ENCODE assay signal across 8 cellular contexts in the genomic region with DNA sequence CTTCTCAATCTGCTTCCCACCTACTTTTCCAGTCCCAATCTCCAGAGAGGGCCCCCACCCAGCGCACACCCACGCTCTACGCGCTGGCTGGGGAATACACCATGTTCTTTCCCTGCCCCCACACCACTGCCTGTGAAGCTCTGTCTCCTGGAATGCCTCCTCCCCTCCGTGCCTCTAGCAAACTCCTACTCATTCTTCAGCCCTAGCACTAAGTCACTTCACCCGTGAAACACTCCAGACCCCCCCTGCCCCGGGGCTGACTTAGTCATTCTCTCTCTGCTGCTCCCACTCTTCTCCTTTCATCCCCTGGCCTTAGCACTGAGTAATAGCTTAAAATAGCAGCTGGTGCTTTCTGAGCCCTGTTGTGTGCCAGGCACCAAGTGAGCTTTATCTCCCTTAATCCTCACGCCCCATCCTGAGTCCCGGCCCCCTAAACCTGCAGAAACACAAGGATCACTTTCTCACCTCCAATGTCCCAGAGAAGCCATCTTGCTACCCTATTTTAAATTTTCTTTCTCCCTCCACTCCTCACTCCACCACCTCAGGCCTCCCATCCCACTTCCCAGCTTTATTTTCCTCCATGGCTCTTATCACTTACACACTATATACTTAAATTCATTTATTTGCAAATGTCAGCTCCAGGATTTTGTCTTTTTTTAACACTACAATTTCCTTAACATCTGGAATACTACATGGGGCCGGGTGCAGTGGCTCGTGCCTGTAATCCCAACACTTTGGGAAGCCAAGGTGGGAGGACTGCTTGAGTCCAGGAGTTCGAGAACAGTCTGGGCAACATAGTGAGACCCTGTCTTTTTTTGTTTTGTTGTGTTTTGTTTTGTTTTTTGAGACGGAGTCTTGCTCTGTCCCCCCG. TPM values are rescaled to one million over a fixed set of nuclear protein-coding genes. Genes with fewer than 3 reads are reported as not detected.
DNase-seq lines count a peak whose midpoint lies in the region; ATAC-seq and TF ChIP-seq lines count a peak whose summit lies in the region.

No MANE protein-coding gene starts in this region.

- no peaks in the 10 kb centered on the region for H3K36me3 ChIP-seq in BJ (ENCODE audit: control insufficient read depth, insufficient read depth, low read length)

- H3K4me3 ChIP-seq in BJ (ENCODE audit: low read depth, low read length) (no peak overlapping the region), astrocyte of the cerebellum (ENCODE audit: low read depth, low read length) (no peak overlapping the region)

- CTCF ChIA-PET in BJ (lab: Yijun Ruan, JAX), result interaction anchor here (0.8 to 2.7 kb wide), 12 partner anchors 9 to 137 kb away, joined by 3 to 15 read pairs (median 3); no protein-coding TSS in a partner anchor

- in situ Hi-C loops in astrocyte of the cerebellum (cut with HindIII; ENCODE audit: low sequenced_read_pairs), result no loop called here

- DNase-seq in BJ (ENCODE audit: low read depth), result peak; percentile 95
- peak; percentile 36 for DNase-seq in MV-4-11 (lab: John Stamatoyannopoulos, UW)
- peak; percentile 34 for DNase-seq in astrocyte of the cerebellum (ENCODE audit: low read depth)
- DNase-seq in left lobe of liver (ENCODE audit: low spot score), result peak; percentile 41
- peak; percentile 64 for DNase-seq in stimulated activated CD8-positive, alpha-beta memory T cell treated with anti-CD3 and anti-CD28 coated beads, Interleukin-12 subunit alpha, Interleukin-12 subunit beta, amount 100 ng/mL, for 24 hours (ENCODE audit: extremely low read depth)
- no peak for DNase-seq in DMS79 treated with DMSO at 0.1 percent for 48 hours (lab: John Stamatoyannopoulos, UW)
- DNase-seq in NCI-H187 treated with DMSO at 0.1 percent for 48 hours (lab: John Stamatoyannopoulos, UW), result no peak

- no peak for TF ChIP-seq CTCF in BJ (IDR thresholded peaks at IDR 0.05; ENCODE audit: insufficient read depth, low read depth, low read length)
- TF ChIP-seq CTCF in astrocyte of the cerebellum (IDR thresholded peaks at IDR 0.05; ENCODE audit: low read depth, low read length, missing control alignments), result no peak

- H3K27me3 ChIP-seq in BJ (ENCODE audit: control insufficient read depth, insufficient read depth, low read length), result no peaks in the 10 kb centered on the region

- POLR2A ChIA-PET in BJ (lab: Charles Lee), result no interaction called here

- ATAC-seq in left lobe of liver, result no peak
- ATAC-seq in HG02763 (IDR thresholded peaks at IDR 0.05; ENCODE audit: unreplicated experiment), result no peak

RNA-seq across cellular contexts. Expression of gene PARD6B, which starts 6.3 kb away (rescaled TPM):
- 0.11 and 0.27 TPM in 2 replicates for polyA plus RNA-seq in BJ (2011; rRNA removed)
- 0.46 and 0.57 TPM in 2 replicates for polyA minus RNA-seq in BJ (2011; rRNA and poly(A)+ RNA removed)
- 10.9 TPM for total RNA-seq in left lobe of liver

RNA-seq across cellular contexts. Expression of gene RIPOR3, which starts 33.7 kb away (rescaled TPM):
- polyA plus RNA-seq in BJ (2011; rRNA removed), result 0.44 and 1.2 TPM in 2 replicates
- 0.15 and 1.00 TPM in 2 replicates for polyA minus RNA-seq in BJ (2011; rRNA and poly(A)+ RNA removed)
- 20.1 TPM for total RNA-seq in left lobe of liver

Comparison
In these comparisons a context has a peak if more than half of its experiments do, and no peak if none do; other contexts are left out.
1. DNase-seq: peak in BJ (single experiment), MV-4-11 (single experiment), astrocyte of the cerebellum (single experiment), left lobe of liver (single experiment) and stimulated activated CD8-positive, alpha-beta memory T cell treated with anti-CD3 and anti-CD28 coated beads, Interleukin-12 subunit alpha, Interleukin-12 subunit beta, amount 100 ng/mL, for 24 hours (single experiment); none in DMS79 treated with DMSO at 0.1 percent for 48 hours (single experiment) and NCI-H187 treated with DMSO at 0.1 percent for 48 hours (single experiment).